In genomic region chr6:24720131-24720603, GRCh38 we compare ENCODE assay signal across 8 cellular contexts. TPM values are rescaled to one million over a fixed set of nuclear protein-coding genes. Genes with fewer than 3 reads are reported as not detected.
DNase-seq lines count a peak whose midpoint lies in the region; ATAC-seq and TF ChIP-seq lines count a peak whose summit lies in the region.

No MANE protein-coding gene starts in this region.

- TF ChIP-seq CTCF in Caco-2 (IDR thresholded peaks at IDR 0.05; ENCODE audit: insufficient read depth in 1 of 2, low read depth in 1 of 2, low read length in 1 of 2, severe bottlenecking in 1 of 2, unreplicated experiment in 1 of 2) (no peak), SU-DHL-6 (IDR thresholded peaks at IDR 0.05; ENCODE audit: insufficient read depth, low read length, poor library complexity, severe bottlenecking) (no peak), vagina (IDR thresholded peaks at IDR 0.05) (no peak)

- no peak overlapping the region for H2AFZ ChIP-seq in SU-DHL-6 (ENCODE audit: low read depth, low read length, severe bottlenecking)

- H3K4me2 ChIP-seq in SU-DHL-6 (ENCODE audit: low read depth, low read length, poor library complexity, severe bottlenecking): peak overlapping the region; percentile 95

- H3K27me3 Mint-ChIP-seq in Caco-2 (ENCODE audit: insufficient read depth, unreplicated experiment): no peaks in the 10 kb centered on the region
- H3K27me3 Mint-ChIP-seq in activated naive CD8-positive, alpha-beta T cell treated with anti-CD3 and anti-CD28 coated beads, Interleukin-2, amount 50 U/mL, for 24 hours: no peaks in the 10 kb centered on the region

- H3K36me3 Mint-ChIP-seq in Caco-2 (ENCODE audit: insufficient read depth, unreplicated experiment): peaks cover 63% of the 10 kb centered on the region
- peaks cover 46% of the 10 kb centered on the region for H3K36me3 Mint-ChIP-seq in activated naive CD8-positive, alpha-beta T cell treated with anti-CD3 and anti-CD28 coated beads, Interleukin-2, amount 50 U/mL, for 24 hours (ENCODE audit: low read depth)

- peaks cover 19% of the 10 kb centered on the region for H3K4me1 Mint-ChIP-seq in Caco-2 (ENCODE audit: low read depth, unreplicated experiment)
- H3K4me1 Mint-ChIP-seq in activated naive CD8-positive, alpha-beta T cell treated with anti-CD3 and anti-CD28 coated beads, Interleukin-2, amount 50 U/mL, for 24 hours: peaks cover 53% of the 10 kb centered on the region

- H3K27ac ChIP-seq in SU-DHL-6 (ENCODE audit: low read depth, low read length) (peak overlapping the region; percentile 90), rectal smooth muscle tissue (ENCODE audit: low read depth, low read length) (peak overlapping the region; percentile 99), vagina (peak overlapping the region; percentile 99)

- no peak for TF ChIP-seq POLR2A in vagina (IDR thresholded peaks at IDR 0.05)

- CTCF ChIA-PET in Caco-2 (lab: Charles Lee): no interaction called here

- POLR2A ChIA-PET in Caco-2 (lab: Charles Lee): interaction anchor here (0.6 kb wide), 1 partner anchor 131 kb away, joined by 4 read pairs; no protein-coding TSS in a partner anchor

- peaks cover 30% of the 10 kb centered on the region for H3F3A ChIP-seq in SU-DHL-6 (ENCODE audit: insufficient read depth)

- no TSS peak for BruUV-seq in Caco-2 (replicated peaks; lab: Mats Ljungman, UMichigan)

- ATAC-seq in HG02970 (IDR thresholded peaks at IDR 0.05; ENCODE audit: low FRiP score, unreplicated experiment) (peak; percentile 9), left ventricle myocardium superior (peak; percentile 58), HG03175 (IDR thresholded peaks at IDR 0.05; ENCODE audit: unreplicated experiment) (no peak)
- peak; percentile 3 for ATAC-seq in activated naive CD8-positive, alpha-beta T cell treated with anti-CD3 and anti-CD28 coated beads, Interleukin-2, amount 50 U/mL, for 24 hours

- no peaks in the 10 kb centered on the region for H3K9me3 Mint-ChIP-seq in Caco-2 (ENCODE audit: unreplicated experiment)
- H3K9me3 Mint-ChIP-seq in activated naive CD8-positive, alpha-beta T cell treated with anti-CD3 and anti-CD28 coated beads, Interleukin-2, amount 50 U/mL, for 24 hours: no peaks in the 10 kb centered on the region

- peak; percentile 41 to 61 for DNase-seq in Caco-2
- DNase-seq in activated naive CD8-positive, alpha-beta T cell treated with anti-CD3 and anti-CD28 coated beads, Interleukin-2, amount 50 U/mL, for 24 hours: peak; percentile 80
- DNase-seq in left ventricle myocardium superior: peak; percentile 83
- peak in 1 of 2 donors; percentile 89 for DNase-seq in vagina (ENCODE audit: extremely low spot score in 2 of 2)

- peaks cover 37% of the 10 kb centered on the region for H4K20me1 ChIP-seq in SU-DHL-6 (ENCODE audit: low read depth, low read length)

- H3K4me3 ChIP-seq in Caco-2 (ENCODE audit: low read depth, low read length) (peak overlapping the region; percentile 92), SU-DHL-6 (ENCODE audit: insufficient read depth, low read length, poor library complexity, severe bottlenecking) (peak overlapping the region; percentile 92), rectal smooth muscle tissue (ENCODE audit: low read length) (peak overlapping the region; percentile 98), vagina (peak overlapping the region; percentile 60 to 93)

- peaks cover 53% of the 10 kb centered on the region for H3K79me2 ChIP-seq in SU-DHL-6 (ENCODE audit: insufficient read depth, low read length)

- peak overlapping the region; percentile 85 for H3K4me3 Mint-ChIP-seq in Caco-2 (ENCODE audit: unreplicated experiment)
- H3K4me3 Mint-ChIP-seq in activated naive CD8-positive, alpha-beta T cell treated with anti-CD3 and anti-CD28 coated beads, Interleukin-2, amount 50 U/mL, for 24 hours: peak overlapping the region; percentile 97

- H3K9me2 ChIP-seq in SU-DHL-6 (replicated peaks; ENCODE audit: insufficient read depth, low read length): no peaks in the 10 kb centered on the region

- intact Hi-C loops in Caco-2 (cut with micrococcal nuclease; ENCODE audit: unreplicated experiment) (loop anchor here (2.0 kb wide), 1 partner anchor 53 kb away; the partner anchor contains the start of genes ACOT13 and TDP2), left ventricle myocardium superior (cut with micrococcal nuclease) (no loop called here), vagina (cut with DNase I) (loop anchor here (2.0 kb wide), 1 partner anchor 53 kb away; the partner anchor contains the start of genes ACOT13 and TDP2)

- H3K27me3 ChIP-seq in Caco-2 (replicated peaks; ENCODE audit: control insufficient read depth, insufficient read depth, low read length): no peaks in the 10 kb centered on the region
- no peaks in the 10 kb centered on the region for H3K27me3 ChIP-seq in SU-DHL-6 (ENCODE audit: low read length)
- H3K27me3 ChIP-seq in rectal smooth muscle tissue (ENCODE audit: control insufficient read depth, insufficient read depth, low read length): no peaks in the 10 kb centered on the region
- no peaks in the 10 kb centered on the region for H3K27me3 ChIP-seq in vagina

- H3K9ac ChIP-seq in SU-DHL-6 (ENCODE audit: low read length) (peak overlapping the region; percentile 93), rectal smooth muscle tissue (ENCODE audit: low read length) (peak overlapping the region; percentile 100)

- H3K9me3 ChIP-seq in Caco-2 (no peaks in the 10 kb centered on the region), SU-DHL-6 (ENCODE audit: insufficient read depth, low read length) (no peaks in the 10 kb centered on the region), vagina (no peaks in the 10 kb centered on the region)

- H3K4me1 ChIP-seq in Caco-2 (no peaks in the 10 kb centered on the region), rectal smooth muscle tissue (ENCODE audit: control insufficient read depth, insufficient read depth, low read length) (peaks cover 16% of the 10 kb centered on the region), vagina (peaks cover 39% of the 10 kb centered on the region)

- H3K27ac Mint-ChIP-seq in Caco-2 (ENCODE audit: unreplicated experiment): peak overlapping the region; percentile 96
- peak overlapping the region; percentile 99 for H3K27ac Mint-ChIP-seq in activated naive CD8-positive, alpha-beta T cell treated with anti-CD3 and anti-CD28 coated beads, Interleukin-2, amount 50 U/mL, for 24 hours

- H3K36me3 ChIP-seq in Caco-2 (ENCODE audit: control insufficient read depth, insufficient read depth, low read length) (no peaks in the 10 kb centered on the region), SU-DHL-6 (ENCODE audit: low read length) (peaks cover 37% of the 10 kb centered on the region), rectal smooth muscle tissue (ENCODE audit: control insufficient read depth, insufficient read depth, low read length) (peaks cover 3% of the 10 kb centered on the region), vagina (peaks cover 0 to 11% of the 10 kb centered on the region in 2 donors)

RNA-seq across cellular contexts. Expression of gene C6orf62, which starts 1.2 kb away (rescaled TPM):
- 74.2 and 75.3 TPM in 2 replicates for total RNA-seq in Caco-2 (2022)
- total RNA-seq in left ventricle myocardium superior: 41.4 TPM
- 45.2 TPM for total RNA-seq in vagina

RNA-seq across cellular contexts. Expression of gene ACOT13, which starts 53.3 kb away (rescaled TPM):
- total RNA-seq in Caco-2 (2022) (55.6 and 63.1 TPM in 2 replicates), left ventricle myocardium superior (80.0 TPM), vagina (4.4 TPM)

RNA-seq across cellular contexts. Expression of gene TDP2, which starts 53.5 kb away (rescaled TPM):
- total RNA-seq in Caco-2 (2022) (46.7 and 47.2 TPM in 2 replicates), left ventricle myocardium superior (24.3 TPM), vagina (28.7 TPM)

RNA-seq across cellular contexts. Expression of gene GMNN, which starts 54.6 kb away (rescaled TPM):
- total RNA-seq in Caco-2 (2022) (66.5 and 70.0 TPM in 2 replicates), left ventricle myocardium superior (8.3 TPM), vagina (13.5 TPM)

Comparison
In these comparisons a context has a peak if more than half of its experiments do, and no peak if none do; other contexts are left out.
1. RNA of gene ACOT13, which starts 53.3 kb away (total RNA-seq): 80.0 TPM in left ventricle myocardium superior (single experiment) and 55.6 to 63.1 TPM in Caco-2; 4.4 TPM in vagina (single experiment); every median in the first group is over 10 times any median in the second.
2. Peak in every context shown above with its lines, with median percentiles within 50 percentile points of each other: H3K4me3 ChIP-seq and H3K27ac ChIP-seq.